In genomic region chr20:25081065-25081729, GRCh38 we compare ENCODE assay signal across 2 cellular contexts.
TF ChIP-seq lines count a peak whose summit lies in the region.

No MANE protein-coding gene starts in this region.

TF ChIP-seq in HepG2, 621 proteins besides CTCF, POLR2A, EP300 and RAD21 (continues in another document):
- no peak for TF ChIP-seq ZNF275 (CRISPR knock-in tag; IDR thresholded peaks at IDR 0.05; ENCODE audit: borderline replicate concordance)
- no peak for TF ChIP-seq FOXP1 (IDR thresholded peaks at IDR 0.05)
- TF ChIP-seq FOXP1 (CRISPR knock-in tag; IDR thresholded peaks at IDR 0.05) = no peak
- no peak for TF ChIP-seq CENPX (CRISPR knock-in tag; IDR thresholded peaks at IDR 0.05)
- TF ChIP-seq NFYC (CRISPR knock-in tag; IDR thresholded peaks at IDR 0.05) = no peak
- 0 out of 2 replicates have a peak, but pooled peaks have one; percentile 29 for TF ChIP-seq ZNF777 (CRISPR knock-in tag; IDR thresholded peaks at IDR 0.05)
- TF ChIP-seq ZNF75D (CRISPR knock-in tag; IDR thresholded peaks at IDR 0.05; ENCODE audit: borderline replicate concordance) = 0 out of 2 replicates have a peak, but pooled peaks have one; percentile 43
- TF ChIP-seq RBFOX2 (IDR thresholded peaks at IDR 0.05; ENCODE audit: low read depth, low read length) = no peak
- no peak for TF ChIP-seq NFE2 (CRISPR knock-in tag; IDR thresholded peaks at IDR 0.05)
- TF ChIP-seq HINFP (CRISPR knock-in tag; IDR thresholded peaks at IDR 0.05; ENCODE audit: low read depth) = no peak
- TF ChIP-seq ZNF556 (CRISPR knock-in tag; IDR thresholded peaks at IDR 0.05; ENCODE audit: borderline replicate concordance) = no peak
- TF ChIP-seq ZNF746 (CRISPR knock-in tag; IDR thresholded peaks at IDR 0.05) = no peak
- no peak for TF ChIP-seq ZSCAN21 (CRISPR knock-in tag; IDR thresholded peaks at IDR 0.05; ENCODE audit: borderline replicate concordance)
- TF ChIP-seq IRF2 (CRISPR knock-in tag; IDR thresholded peaks at IDR 0.05) = no peak
- 0 out of 2 replicates have a peak, but pooled peaks have one; percentile 37 for TF ChIP-seq ZNF7 (CRISPR knock-in tag; IDR thresholded peaks at IDR 0.05)
- no peak for TF ChIP-seq DMTF1 (CRISPR knock-in tag; IDR thresholded peaks at IDR 0.05)
- peak; percentile 51; the same call in 1 of the 2 replicates for TF ChIP-seq ZBTB1 (CRISPR knock-in tag; IDR thresholded peaks at IDR 0.05; ENCODE audit: borderline replicate concordance)
- no peak for TF ChIP-seq ZNF12 (CRISPR knock-in tag; IDR thresholded peaks at IDR 0.05)
- no peak for TF ChIP-seq HNRNPUL1 (IDR thresholded peaks at IDR 0.05; ENCODE audit: low read depth, low read length)
- no peak for TF ChIP-seq MTERF4 (CRISPR knock-in tag; IDR thresholded peaks at IDR 0.05)
- no peak; the same call in 1 of the 2 replicates for TF ChIP-seq NFYB (CRISPR knock-in tag; IDR thresholded peaks at IDR 0.05)
- TF ChIP-seq ZNF34 (CRISPR knock-in tag; IDR thresholded peaks at IDR 0.05; ENCODE audit: borderline replicate concordance) = no peak
- TF ChIP-seq MATR3 (CRISPR knock-in tag; IDR thresholded peaks at IDR 0.05) = no peak
- TF ChIP-seq FOXO1 (CRISPR knock-in tag; IDR thresholded peaks at IDR 0.05) = no peak

TF ChIP-seq in K562, 482 proteins besides CTCF, POLR2A, EP300 and RAD21:
- TF ChIP-seq REST (CRISPR knock-in tag; IDR thresholded peaks at IDR 0.05; ENCODE audit: low read depth) (0 out of 2 replicates have a peak, but pooled peaks have one; percentile 56), PKNOX1 (IDR thresholded peaks at IDR 0.05) (peak; percentile 80), MIER1 (IDR thresholded peaks at IDR 0.05; ENCODE audit: low read depth) (peak; percentile 85), PBX2 (CRISPR knock-in tag; IDR thresholded peaks at IDR 0.05; ENCODE audit: low read depth) (no peak), PBX2 (tag; conservative IDR thresholded peaks at IDR 0.05; ENCODE audit: low read depth) (no peak), SETDB1 (IDR thresholded peaks at IDR 0.05; ENCODE audit: low read length) (no peak), EHMT2 (IDR thresholded peaks at IDR 0.05) (peak; percentile 86), ZNF274 (IDR thresholded peaks at IDR 0.05; ENCODE audit: borderline replicate concordance, low read depth, low read length) (no peak)
